In the genomic region with DNA sequence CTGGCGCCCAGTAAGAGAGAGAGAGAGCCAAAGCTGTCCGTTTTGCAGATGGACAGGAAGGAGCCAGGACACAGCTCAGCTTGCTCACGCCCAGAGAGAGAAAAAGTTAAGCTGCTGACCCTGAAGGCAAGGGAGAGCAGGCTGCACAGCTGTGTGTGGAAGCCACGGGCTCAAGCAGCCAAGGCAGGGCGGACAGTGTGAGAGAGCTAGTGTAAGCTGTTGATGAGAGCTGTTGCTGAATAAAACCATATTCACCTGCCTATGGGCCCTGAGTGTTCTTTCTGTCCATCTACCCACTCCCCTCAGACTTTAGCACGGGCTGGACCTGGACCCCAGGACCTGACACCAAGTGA, we compare ENCODE assay signal across 23 cellular contexts. TPM values are rescaled to one million over a fixed set of nuclear protein-coding genes. Genes with fewer than 3 reads are reported as not detected.
DNase-seq lines count a peak whose midpoint lies in the region; ATAC-seq, FAIRE-seq and TF ChIP-seq lines count a peak whose summit lies in the region.
"Had no signal": no experiment of that assay in that cellular context is flagged by ENCODE, and none has a peak within 500 bp of the region (broad histone marks: within the 10 kb centered on the region; RNA-seq: fewer than 3 reads in every experiment).

No MANE protein-coding gene starts in this region.

- H3K27ac Mint-ChIP-seq in glutamatergic neuron (ENCODE audit: unreplicated experiment) (no peak overlapping the region), neural progenitor cell (peak overlapping the region; percentile 70)
- H3K27ac Mint-ChIP-seq: HFFc6 had no signal

- no peak overlapping the region for H3K27ac ChIP-seq in HepG2 (ENCODE audit: extremely low read length, insufficient read depth, low read length)
- peak overlapping the region in 1 of 3 donors; percentile 8 for H3K27ac ChIP-seq in right lobe of liver
- H3K27ac ChIP-seq in neural progenitor cell: no peak overlapping the region
- H3K27ac ChIP-seq in upper lobe of right lung: peak overlapping the region; percentile 65
- H3K27ac ChIP-seq in ovary: peak overlapping the region in 1 of 2 donors; percentile 28

- DNase-seq in HepG2 (ENCODE audit: low spot score) (no peak), right lobe of liver (no peak), glutamatergic neuron (no peak), neural progenitor cell (ENCODE audit: low spot score) (no peak), upper lobe of right lung (no peak), NCI-H1092 (lab: John Stamatoyannopoulos, UW) (no peak), NCI-H69 (lab: John Stamatoyannopoulos, UW) (no peak), ovary (no peak)
- DNase-seq: H9, HFFc6, IMR-90, NCI-H1105 treated with DMSO at 0.1 percent for 48 hours, NCI-H1694, NCI-H2081, NCI-H2171, NCI-H345, NCI-H524, NCI-H82 had no signal

- no peak for FAIRE-seq in HepG2 (lab: Jason Lieb, UNC)
- FAIRE-seq: G401.6, HTR-8/SVneo, RCC 7860 had no signal

- no peak for TF ChIP-seq CTCF in HepG2 (CRISPR knock-in tag; IDR thresholded peaks at IDR 0.05)
- no peak for TF ChIP-seq CTCF in right lobe of liver (IDR thresholded peaks at IDR 0.05)
- TF ChIP-seq CTCF in glutamatergic neuron (IDR thresholded peaks at IDR 0.05; ENCODE audit: partially characterized antibody, unreplicated experiment): no peak
- TF ChIP-seq CTCF in neural progenitor cell (IDR thresholded peaks at IDR 0.05): no peak
- TF ChIP-seq CTCF in upper lobe of right lung (IDR thresholded peaks at IDR 0.05): no peak
- TF ChIP-seq CTCF in ovary (IDR thresholded peaks at IDR 0.05): no peak

- ATAC-seq in HepG2: peak; percentile 26; the same call in 1 of the 3 replicates
- no peak for ATAC-seq in right lobe of liver
- no peak for ATAC-seq in upper lobe of right lung

- CTCF ChIA-PET in HepG2 (lab: Yijun Ruan, JAX; ENCODE audit: low intra/inter-chr PET ratio, low total read pairs): no interaction called here

- H3K36me3 Mint-ChIP-seq in glutamatergic neuron (ENCODE audit: unreplicated experiment) (peaks cover 10% of the 10 kb centered on the region), neural progenitor cell (no peaks in the 10 kb centered on the region)
- H3K36me3 Mint-ChIP-seq: CD14-positive monocyte had no signal

- no peak overlapping the region for H2AFZ ChIP-seq in HepG2 (ENCODE audit: low read length)
- H2AFZ ChIP-seq in neural progenitor cell (replicated peaks): no peak overlapping the region

- no peak for TF ChIP-seq RAD21 in HepG2 (CRISPR knock-in tag; IDR thresholded peaks at IDR 0.05)

- H3K4me3 ChIP-seq in HepG2 (replicated peaks in 1 of 3; ENCODE audit: insufficient read depth in 1 of 3, low read depth in 2 of 3, low read length in 3 of 3) (no peak overlapping the region), right lobe of liver (no peak overlapping the region), neural progenitor cell (no peak overlapping the region), upper lobe of right lung (no peak overlapping the region), ovary (no peak overlapping the region)

- H3K9me3 ChIP-seq in HepG2 (ENCODE audit: low read length) (no peaks in the 10 kb centered on the region), right lobe of liver (no peaks in the 10 kb centered on the region), neural progenitor cell (ENCODE audit: low read depth) (no peaks in the 10 kb centered on the region), upper lobe of right lung (no peaks in the 10 kb centered on the region), ovary (no peaks in the 10 kb centered on the region)

- no peaks in the 10 kb centered on the region for H3K27me3 ChIP-seq in HepG2 (ENCODE audit: control insufficient read depth in 1 of 2, insufficient read depth in 2 of 2, low read length in 2 of 2)
- H3K27me3 ChIP-seq in right lobe of liver: no peaks in the 10 kb centered on the region
- no peaks in the 10 kb centered on the region for H3K27me3 ChIP-seq in neural progenitor cell
- H3K27me3 ChIP-seq in upper lobe of right lung: no peaks in the 10 kb centered on the region
- H3K27me3 ChIP-seq in ovary: no peaks in the 10 kb centered on the region

- H3K9ac ChIP-seq in HepG2 (ENCODE audit: insufficient read depth, low read depth, low read length) (no peak overlapping the region), neural progenitor cell (no peak overlapping the region)

- WGBS in HepG2 (ENCODE audit: low lambda C conversion rate): 9% methylated on average over 5 of the region's 6 CpGs
- WGBS in right lobe of liver (ENCODE audit: insufficient coverage, low coverage, low lambda C conversion rate, missing lambda C conversion rate): 56% methylated on average over 4 of the region's 6 CpGs
- WGBS in ovary, 3 donors: 24 to 37% (median 36%) methylated on average over 6 of the region's 6 CpGs

- H3K9me3 Mint-ChIP-seq in glutamatergic neuron (ENCODE audit: unreplicated experiment): no peaks in the 10 kb centered on the region
- H3K9me3 Mint-ChIP-seq in neural progenitor cell: no peaks in the 10 kb centered on the region
- H3K9me3 Mint-ChIP-seq: H9, HFFc6 had no signal

- H3K36me3 ChIP-seq in HepG2 (replicated peaks in 1 of 2; ENCODE audit: control insufficient read depth in 1 of 2, insufficient read depth in 2 of 2, low read length in 2 of 2): no peaks in the 10 kb centered on the region
- no peaks in the 10 kb centered on the region for H3K36me3 ChIP-seq in right lobe of liver
- no peaks in the 10 kb centered on the region for H3K36me3 ChIP-seq in neural progenitor cell
- H3K36me3 ChIP-seq in upper lobe of right lung: peaks cover 14% of the 10 kb centered on the region
- H3K36me3 ChIP-seq in ovary: no peaks in the 10 kb centered on the region

- H4K20me1 ChIP-seq in HepG2 (ENCODE audit: insufficient read depth, low read length): no peaks in the 10 kb centered on the region
- H4K20me1 ChIP-seq in neural progenitor cell (ENCODE audit: low read depth): no peaks in the 10 kb centered on the region

- peaks cover 3% of the 10 kb centered on the region for H3K27me3 Mint-ChIP-seq in glutamatergic neuron (ENCODE audit: unreplicated experiment)
- H3K27me3 Mint-ChIP-seq in neural progenitor cell (ENCODE audit: insufficient read depth, low read depth): peaks cover 14% of the 10 kb centered on the region

- H3K4me1 Mint-ChIP-seq in glutamatergic neuron (ENCODE audit: low read depth, unreplicated experiment) (peaks cover 5% of the 10 kb centered on the region), neural progenitor cell (peaks cover 4% of the 10 kb centered on the region)
- H3K4me1 Mint-ChIP-seq: CD14-positive monocyte, H9 had no signal

- H3K4me2 ChIP-seq in HepG2 (ENCODE audit: low read depth, low read length) (no peak overlapping the region), neural progenitor cell (no peak overlapping the region)

- H3K4me1 ChIP-seq in HepG2 (ENCODE audit: insufficient read depth, low read length) (no peaks in the 10 kb centered on the region), right lobe of liver (no peaks in the 10 kb centered on the region), neural progenitor cell (no peaks in the 10 kb centered on the region), upper lobe of right lung (peaks cover 32% of the 10 kb centered on the region), ovary (ENCODE audit: insufficient read depth) (peaks cover 28% of the 10 kb centered on the region)

- H3K4me3 Mint-ChIP-seq in glutamatergic neuron (ENCODE audit: unreplicated experiment): peak overlapping the region; percentile 46
- H3K4me3 Mint-ChIP-seq in neural progenitor cell: no peak overlapping the region
- H3K4me3 Mint-ChIP-seq: CD14-positive monocyte, HFFc6 had no signal

- in situ Hi-C loops in HepG2 (cut with HindIII; ENCODE audit: extremely low pct_ligation_motif_present, low pct_unique_long_range_greater_than_20kb): no loop called here

- TF ChIP-seq POLR2A in HepG2 (IDR thresholded peaks at IDR 0.05; ENCODE audit: insufficient read depth in 1 of 2, low read depth in 2 of 2, low read length in 2 of 2) (no peak), right lobe of liver (IDR thresholded peaks at IDR 0.05) (no peak), ovary (IDR thresholded peaks at IDR 0.05) (no peak)

- TF ChIP-seq EP300 in HepG2 (IDR thresholded peaks at IDR 0.05; ENCODE audit: low read depth in 2 of 2, low read length in 2 of 2): no peak
- TF ChIP-seq EP300 in HepG2 (CRISPR knock-in tag; IDR thresholded peaks at IDR 0.05; ENCODE audit: borderline replicate concordance): no peak
- no peak for TF ChIP-seq EP300 in ovary (IDR thresholded peaks at IDR 0.05)

- intact Hi-C loops in HepG2 (cut with micrococcal nuclease; ENCODE audit: unreplicated experiment) (no loop called here), right lobe of liver (cut with DNase I) (no loop called here), upper lobe of right lung (cut with DNase I) (no loop called here), ovary (cut with DNase I) (no loop called here)

- POLR2A ChIA-PET in HepG2 (lab: Yijun Ruan, JAX): no interaction called here

- H3K79me2 ChIP-seq in HepG2 (ENCODE audit: insufficient read depth, low read length) (no peaks in the 10 kb centered on the region), neural progenitor cell (ENCODE audit: low read depth) (no peaks in the 10 kb centered on the region)

- no TSS peak for BruUV-seq in HepG2 (replicated peaks; lab: Mats Ljungman, UMichigan)

- H3F3A ChIP-seq in neural progenitor cell (ENCODE audit: low read depth): no peaks in the 10 kb centered on the region

RNA-seq across cellular contexts. Expression of a gene that starts 5.4 kb away (rescaled TPM):
- total RNA-seq in HepG2 (2016; rRNA removed; fragmentation: Illumina TruSeq; extraction: Trizol) (not detected in 2 replicates), right lobe of liver (10 to 100 TPM; 14.7 to 58.9 (median 35.5) TPM), glutamatergic neuron (ENCODE audit: unreplicated experiment) (1.7 TPM), neural progenitor cell (ENCODE audit: low replicate concordance) (5.0 and 7.8 TPM in 2 replicates), upper lobe of right lung (501 TPM), ovary (100 to 1,000 TPM in 1 of 7 donors, 10 to 100 TPM in 4, 1 to 10 TPM in 1, under 1 TPM in 1; 0.99 to 153 (median 41.8) TPM)
- not detected in 2 replicates for total RNA-seq in HepG2 (2016; cell fraction: cytosol; rRNA removed; fragmentation: Illumina TruSeq; extraction: Trizol; ENCODE audit: low read depth)
- total RNA-seq in HepG2 (2016; cell fraction: insoluble cytoplasmic fraction; rRNA removed; fragmentation: Illumina TruSeq; extraction: Trizol): not detected in 2 replicates
- not detected in 2 replicates for total RNA-seq in HepG2 (2016; cell fraction: membrane; rRNA removed; fragmentation: Illumina TruSeq; extraction: Trizol)
- total RNA-seq in HepG2 (2016; cell fraction: nucleus; rRNA removed; fragmentation: Illumina TruSeq; extraction: Trizol): not detected in 2 replicates
- polyA plus RNA-seq in HepG2 (2011; rRNA removed) (not detected in 2 replicates), ovary (10 to 100 TPM; 11.9 to 37.3 TPM)
- not detected in 2 replicates for polyA plus RNA-seq in HepG2 (2011; cell fraction: cytosol; rRNA removed)
- not detected in 2 replicates for polyA plus RNA-seq in HepG2 (2011; cell fraction: nucleus; rRNA removed)
- not detected in 2 replicates for polyA plus RNA-seq in HepG2 (2012)
- polyA plus RNA-seq in HepG2 (2016; cell fraction: cytosol; fragmentation: Illumina TruSeq; extraction: Trizol; ENCODE audit: low read depth): not detected in 2 replicates
- polyA plus RNA-seq in HepG2 (2016; cell fraction: insoluble cytoplasmic fraction; fragmentation: Illumina TruSeq; extraction: Trizol; ENCODE audit: low read depth): not detected in 2 replicates
- polyA plus RNA-seq in HepG2 (2016; cell fraction: membrane; fragmentation: Illumina TruSeq; extraction: Trizol; ENCODE audit: low read depth): not detected in 2 replicates
- not detected in 2 replicates for polyA plus RNA-seq in HepG2 (2016; cell fraction: nucleus; fragmentation: Illumina TruSeq; extraction: Trizol; ENCODE audit: insufficient read depth, low read depth)
- not detected in 2 replicates for polyA minus RNA-seq in HepG2 (2011; rRNA and poly(A)+ RNA removed; ENCODE audit: low replicate concordance)
- not detected in 2 replicates for polyA minus RNA-seq in HepG2 (2011; cell fraction: cytosol; rRNA and poly(A)+ RNA removed)
- not detected in 2 replicates for polyA minus RNA-seq in HepG2 (2011; cell fraction: nucleus; rRNA and poly(A)+ RNA removed)
- total RNA-seq: A172, HFFc6 had no signal
- polyA plus RNA-seq: CD14-positive monocyte had no signal

RNA-seq across cellular contexts. Expression of a gene that starts 13.9 kb away (rescaled TPM):
- not detected in 2 replicates for total RNA-seq in HepG2 (2016; rRNA removed; fragmentation: Illumina TruSeq; extraction: Trizol)
- total RNA-seq in HepG2 (2016; cell fraction: cytosol; rRNA removed; fragmentation: Illumina TruSeq; extraction: Trizol; ENCODE audit: low read depth): not detected in 2 replicates
- total RNA-seq in HepG2 (2016; cell fraction: insoluble cytoplasmic fraction; rRNA removed; fragmentation: Illumina TruSeq; extraction: Trizol): not detected in 2 replicates
- not detected in 2 replicates for total RNA-seq in HepG2 (2016; cell fraction: membrane; rRNA removed; fragmentation: Illumina TruSeq; extraction: Trizol)
- total RNA-seq in HepG2 (2016; cell fraction: nucleus; rRNA removed; fragmentation: Illumina TruSeq; extraction: Trizol): not detected in 2 replicates
- not detected in 2 replicates for polyA plus RNA-seq in HepG2 (2011; rRNA removed)
- polyA plus RNA-seq in HepG2 (2011; cell fraction: cytosol; rRNA removed): not detected in 2 replicates
- polyA plus RNA-seq in HepG2 (2011; cell fraction: nucleus; rRNA removed): not detected in 2 replicates
- not detected in 2 replicates for polyA plus RNA-seq in HepG2 (2012)
- polyA plus RNA-seq in HepG2 (2016; cell fraction: cytosol; fragmentation: Illumina TruSeq; extraction: Trizol; ENCODE audit: low read depth): not detected in 2 replicates
- not detected in 2 replicates for polyA plus RNA-seq in HepG2 (2016; cell fraction: insoluble cytoplasmic fraction; fragmentation: Illumina TruSeq; extraction: Trizol; ENCODE audit: low read depth)
- not detected in 2 replicates for polyA plus RNA-seq in HepG2 (2016; cell fraction: membrane; fragmentation: Illumina TruSeq; extraction: Trizol; ENCODE audit: low read depth)
- polyA plus RNA-seq in HepG2 (2016; cell fraction: nucleus; fragmentation: Illumina TruSeq; extraction: Trizol; ENCODE audit: insufficient read depth, low read depth): not detected in 2 replicates
- polyA minus RNA-seq in HepG2 (2011; rRNA and poly(A)+ RNA removed; ENCODE audit: low replicate concordance): not detected in 2 replicates
- not detected in 2 replicates for polyA minus RNA-seq in HepG2 (2011; cell fraction: cytosol; rRNA and poly(A)+ RNA removed)
- polyA minus RNA-seq in HepG2 (2011; cell fraction: nucleus; rRNA and poly(A)+ RNA removed): not detected in 2 replicates
- 1 to 10 TPM; 1.2 to 3.2 (median 2.3) TPM for total RNA-seq in right lobe of liver
- 2.3 TPM for total RNA-seq in glutamatergic neuron (ENCODE audit: unreplicated experiment)
- total RNA-seq in neural progenitor cell (ENCODE audit: low replicate concordance): 5.2 and 5.9 TPM in 2 replicates
- total RNA-seq in upper lobe of right lung: 20.1 TPM
- 10 to 100 TPM in 5 of 7 donors, 1 to 10 TPM in 2; 7.9 to 30.3 (median 22.9) TPM for total RNA-seq in ovary
- polyA plus RNA-seq in ovary: 1 to 10 TPM; 6.9 to 8.4 TPM
